8 cellular contexts compared by ENCODE assay signal in genomic region chr21:41166947-41167346, GRCh38. TPM values are rescaled to one million over a fixed set of nuclear protein-coding genes. Genes with fewer than 3 reads are reported as not detected.
DNase-seq lines count a peak whose midpoint lies in the region; ATAC-seq and TF ChIP-seq lines count a peak whose summit lies in the region.

No MANE protein-coding gene starts in this region.

- in situ Hi-C loops in brain microvascular endothelial cell (cut with HindIII; ENCODE audit: low pct_ligation_motif_present, low sequenced_read_pairs): no loop called here

- no peaks in the 10 kb centered on the region for H3K9me3 ChIP-seq in subcutaneous abdominal adipose tissue (ENCODE audit: control insufficient read depth in 5 of 5, low read length in 5 of 5)

- ATAC-seq in esophagus mucosa: no peak

- H3K27me3 ChIP-seq in brain microvascular endothelial cell (replicated peaks): no peaks in the 10 kb centered on the region
- H3K27me3 ChIP-seq in layer of hippocampus (ENCODE audit: control insufficient read depth, insufficient read depth, low read length): no peaks in the 10 kb centered on the region
- H3K27me3 ChIP-seq in subcutaneous abdominal adipose tissue (ENCODE audit: control insufficient read depth in 5 of 5, insufficient read depth in 4 of 5, low read length in 5 of 5): peaks cover 0 to 2% (median 0%) of the 10 kb centered on the region in 5 donors

- H3K4me1 ChIP-seq in subcutaneous abdominal adipose tissue (ENCODE audit: control insufficient read depth in 5 of 5, insufficient read depth in 5 of 5, low read length in 5 of 5): peaks cover 0 to 32% (median 18%) of the 10 kb centered on the region in 5 donors

- peak overlapping the region in 3 of 5 donors; percentile 39 to 77 (median 76) for H3K9ac ChIP-seq in subcutaneous abdominal adipose tissue (ENCODE audit: low read length in 5 of 5)

- H3K27ac ChIP-seq in brain microvascular endothelial cell (no peak overlapping the region), layer of hippocampus (ENCODE audit: low read depth, low read length) (peak overlapping the region; percentile 71), subcutaneous abdominal adipose tissue (ENCODE audit: low read depth, low read length) (peak overlapping the region; percentile 72)

- H3K36me3 ChIP-seq in brain microvascular endothelial cell (replicated peaks) (no peaks in the 10 kb centered on the region), subcutaneous abdominal adipose tissue (ENCODE audit: control insufficient read depth in 5 of 5, insufficient read depth in 5 of 5, low read length in 5 of 5) (no peaks in the 10 kb centered on the region)

- H3K4me3 ChIP-seq in brain microvascular endothelial cell (ENCODE audit: low read depth, low read length) (peak overlapping the region; percentile 66), subcutaneous abdominal adipose tissue (ENCODE audit: low read depth in 1 of 5, low read length in 5 of 5) (peak overlapping the region; percentile 48 to 77 (median 72))

- peak; percentile 5 for DNase-seq in NCI-H748 (lab: John Stamatoyannopoulos, UW; ENCODE audit: unreplicated experiment)
- DNase-seq in NCI-H748 treated with DMSO at 0.1 percent for 48 hours (lab: John Stamatoyannopoulos, UW): no peak
- no peak for DNase-seq in brain microvascular endothelial cell
- no peak for DNase-seq in stimulated activated CD4-positive, alpha-beta T cell treated with anti-CD3 and anti-CD28 coated beads, Interleukin-2, amount 100 ng/mL, for 24 hours
- no peak for DNase-seq in NCI-H1092 (lab: John Stamatoyannopoulos, UW)

- no peak for TF ChIP-seq CTCF in brain microvascular endothelial cell (IDR thresholded peaks at IDR 0.05; ENCODE audit: low read depth, low read length, missing control alignments)

RNA-seq across cellular contexts. Expression of gene BACE2, which starts 1.0 kb away (rescaled TPM):
- 39.6 TPM for total RNA-seq in esophagus mucosa
